In the genomic region with DNA sequence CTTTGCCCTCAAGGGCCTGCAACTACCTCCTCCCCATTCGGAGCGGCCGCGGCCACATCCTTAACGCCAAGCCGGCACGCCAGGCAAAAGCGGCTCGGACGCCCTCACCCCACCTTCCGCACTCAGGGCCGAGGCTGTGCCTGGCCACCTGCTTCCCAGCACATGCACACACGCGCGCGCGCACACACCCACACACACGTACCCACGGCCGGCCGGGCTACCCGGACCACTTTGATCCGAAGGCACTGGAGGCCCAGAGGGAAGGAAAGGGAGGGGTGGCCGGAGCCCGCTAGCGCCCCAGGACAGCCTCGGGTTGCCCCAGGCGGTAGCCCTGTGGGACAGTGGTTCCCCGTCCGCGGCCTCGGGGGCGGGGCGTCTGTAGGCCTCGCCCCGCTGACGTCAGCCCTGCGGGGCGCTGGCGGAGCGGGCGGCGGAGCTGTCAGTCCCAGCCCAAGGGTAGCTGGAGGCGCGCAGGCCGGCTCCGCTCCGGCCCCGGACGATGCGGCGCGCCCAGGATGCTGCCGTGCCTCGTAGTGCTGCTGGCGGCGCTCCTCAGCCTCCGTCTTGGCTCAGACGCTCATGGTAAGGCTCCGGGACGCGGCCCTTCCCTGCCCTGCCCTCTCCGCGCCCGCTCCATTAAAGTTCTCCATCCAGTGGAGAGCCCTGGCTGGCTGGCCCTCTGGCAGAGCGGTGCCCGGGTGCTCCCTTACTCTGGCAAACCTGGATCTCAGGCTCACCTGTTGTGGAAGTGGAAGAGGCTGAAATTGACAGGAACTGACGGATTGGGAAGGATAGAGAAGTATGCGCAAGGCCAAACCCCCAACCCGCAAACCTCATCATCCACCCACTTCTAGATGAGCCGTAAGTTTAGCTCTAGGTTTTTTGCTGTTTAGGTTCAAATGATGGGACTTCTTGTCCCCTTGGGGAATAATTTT, we compare ENCODE assay signal across 8 cellular contexts. TPM values are rescaled to one million over a fixed set of nuclear protein-coding genes. Genes with fewer than 3 reads are reported as not detected.
DNase-seq lines count a peak whose midpoint lies in the region; ATAC-seq, FAIRE-seq and TF ChIP-seq lines count a peak whose summit lies in the region.

A gene (plus strand): TSS at position 442 of the 935 bp plus-strand sequence. CDS start 74 bp downstream, at position 516.

- peak within 1 kb of the TSS; percentile 53 to 85; a peak in 5 of 6 replicates for H3K27ac ChIP-seq in A549
- H3K27ac ChIP-seq in mucosa of rectum (ENCODE audit: low read depth in 2 of 2, low read length in 2 of 2): peak within 1 kb of the TSS; percentile 78 to 93

- FAIRE-seq in A549 (lab: Jason Lieb, UNC): no peak

- TF ChIP-seq POLR2A in A549 (IDR thresholded peaks at IDR 0.05; ENCODE audit: low read length): no peak

- TF ChIP-seq EP300 in A549 (IDR thresholded peaks at IDR 0.05): no peak

- DNase-seq in A549 (ENCODE audit: low read depth in 1 of 2, low spot score in 1 of 2): peak; percentile 40 to 71
- peak; percentile 66 for DNase-seq in NCI-H345 (lab: John Stamatoyannopoulos, UW)
- DNase-seq in activated CD8-positive, alpha-beta memory T cell treated with anti-CD3 and anti-CD28 coated beads for 4 hours (ENCODE audit: low read depth in 2 of 2): peak; percentile 63 to 68
- peak; percentile 63 for DNase-seq in epithelial cell of esophagus (ENCODE audit: low read depth)
- peak; percentile 53 to 71 for DNase-seq in stimulated activated CD8-positive, alpha-beta memory T cell treated with anti-CD3 and anti-CD28 coated beads, Interleukin-4, amount 100 ng/mL, for 4 hours (ENCODE audit: low read depth in 2 of 2, low spot score in 1 of 2)

- TF ChIP-seq CTCF in A549 (IDR thresholded peaks at IDR 0.05) (no peak), epithelial cell of esophagus (IDR thresholded peaks at IDR 0.05; ENCODE audit: insufficient read depth, low read depth, low read length, missing control alignments) (no peak)

- POLR2A ChIA-PET in A549 (lab: Yijun Ruan, JAX): no interaction called here

- H3K4me1 ChIP-seq in A549 (no peaks in the 10 kb centered on the region), mucosa of rectum (ENCODE audit: control insufficient read depth in 2 of 2, insufficient read depth in 2 of 2, low read length in 2 of 2) (peaks cover 5 to 9% of the 10 kb centered on the region in 2 donors)

- H3K9me3 ChIP-seq in A549: no peaks in the 10 kb centered on the region
- H3K9me3 ChIP-seq in mucosa of rectum (ENCODE audit: control insufficient read depth in 2 of 2, low read length in 2 of 2): no peaks in the 10 kb centered on the region

- ATAC-seq in A549: peak; percentile 94 to 96
- peak; percentile 50 for ATAC-seq in GM18499 (IDR thresholded peaks at IDR 0.05; ENCODE audit: insufficient read depth, unreplicated experiment)
- peak; percentile 92 for ATAC-seq in HG02970 (IDR thresholded peaks at IDR 0.05; ENCODE audit: low FRiP score, unreplicated experiment)

- H3K4me3 ChIP-seq in A549 (peak within 1 kb of the TSS; percentile 54), epithelial cell of esophagus (ENCODE audit: low read length) (peak within 1 kb of the TSS; percentile 32), mucosa of rectum (ENCODE audit: low read length in 2 of 2) (peak within 1 kb of the TSS; percentile 72 to 84)

- TF ChIP-seq RAD21 in A549 (conservative IDR thresholded peaks at IDR 0.05 in 1 of 2, IDR thresholded peaks at IDR 0.05 in 1 of 2): no peak

- 22% methylated on average over 19 of the region's 71 CpGs for WGBS in A549 (ENCODE audit: missing lambda C conversion rate)

- H3K36me3 ChIP-seq in mucosa of rectum (ENCODE audit: control insufficient read depth in 2 of 2, insufficient read depth in 2 of 2, low read length in 2 of 2): peaks cover 0 to 4% of the 10 kb centered on the region in 2 donors

- peak within 1 kb of the TSS; percentile 88 for H3K4me2 ChIP-seq in A549

- peaks cover 0 to 2% of the 10 kb centered on the region in 2 donors for H3K27me3 ChIP-seq in mucosa of rectum (ENCODE audit: control insufficient read depth in 2 of 2, insufficient read depth in 2 of 2, low read length in 2 of 2)

- peak within 1 kb of the TSS; percentile 79 to 84 for H3K9ac ChIP-seq in mucosa of rectum (ENCODE audit: low read depth in 1 of 2, low read length in 2 of 2)

- CTCF ChIA-PET in A549 (lab: Yijun Ruan, JAX): no interaction called here

TF ChIP-seq in A549, 52 proteins besides CTCF, POLR2A, EP300 and RAD21:
- TF ChIP-seq, protein P1, sequence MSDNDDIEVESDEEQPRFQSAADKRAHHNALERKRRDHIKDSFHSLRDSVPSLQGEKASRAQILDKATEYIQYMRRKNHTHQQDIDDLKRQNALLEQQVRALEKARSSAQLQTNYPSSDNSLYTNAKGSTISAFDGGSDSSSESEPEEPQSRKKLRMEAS (IDR thresholded peaks at IDR 0.05): peak; percentile 28; the same call in 1 of the 2 replicates
- TF ChIP-seq, protein P2, sequence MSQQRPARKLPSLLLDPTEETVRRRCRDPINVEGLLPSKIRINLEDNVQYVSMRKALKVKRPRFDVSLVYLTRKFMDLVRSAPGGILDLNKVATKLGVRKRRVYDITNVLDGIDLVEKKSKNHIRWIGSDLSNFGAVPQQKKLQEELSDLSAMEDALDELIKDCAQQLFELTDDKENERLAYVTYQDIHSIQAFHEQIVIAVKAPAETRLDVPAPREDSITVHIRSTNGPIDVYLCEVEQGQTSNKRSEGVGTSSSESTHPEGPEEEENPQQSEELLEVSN (IDR thresholded peaks at IDR 0.05; ENCODE audit: borderline replicate concordance, low read depth): peak; percentile 73
- TF ChIP-seq FOSL2 (IDR thresholded peaks at IDR 0.05) (no peak), FOSL2 (CRISPR knock-in tag; IDR thresholded peaks at IDR 0.05) (no peak)

RNA-seq across cellular contexts. Expression of the gene that starts here (rescaled TPM):
- polyA plus RNA-seq in A549 (2011; rRNA removed) (0.16 and 0.17 TPM in 2 replicates), A549 (2017; fragmentation: RNase III; extraction: RNeasy Plus Mini Kit Qiagen cat#74134 plus additional on column Dnase treatment) (0.03 TPM in 1 of 3 replicates, not detected in the others)
- 0.03 TPM in 2 replicates for polyA plus RNA-seq in A549 (2012; cell fraction: cytosol; rRNA removed)
- polyA plus RNA-seq in A549 (2012; cell fraction: nucleus; rRNA removed): 0.01 TPM in 1 of 2 replicates, not detected in the other
- polyA minus RNA-seq in A549 (2011; rRNA and poly(A)+ RNA removed): 0.21 TPM in 1 of 2 replicates, not detected in the other

Comparison
In these comparisons a context has a peak if more than half of its experiments do, and no peak if none do; other contexts are left out.
1. Peak in every context shown above with its lines: DNase-seq, ATAC-seq, H3K4me3 ChIP-seq and H3K27ac ChIP-seq.
2. Peak in DNase-seq, ATAC-seq, H3K4me3 ChIP-seq, H3K27ac ChIP-seq and H3K4me2 ChIP-seq in A549; RNA of the gene not detected or under 1 TPM.